1 cellular context compared by ENCODE assay signal in genomic region chr11:121250843-121251242, GRCh38.
A peak's percentile ranks its signal among the peaks of the same experiment; 100 is the strongest.
TF ChIP-seq lines count a peak whose summit lies in the region.

No MANE protein-coding gene starts in this region.

TF ChIP-seq in HepG2, 621 proteins besides CTCF, POLR2A, EP300 and RAD21 (continued from another document):
- TF ChIP-seq RORA (CRISPR knock-in tag; IDR thresholded peaks at IDR 0.05) (no peak), MIER3 (CRISPR knock-in tag; IDR thresholded peaks at IDR 0.05; ENCODE audit: borderline replicate concordance) (no peak), ETV6 (CRISPR knock-in tag; conservative IDR thresholded peaks at IDR 0.05) (no peak), MIXL1 (CRISPR knock-in tag; IDR thresholded peaks at IDR 0.05) (no peak), CREB1 (IDR thresholded peaks at IDR 0.05) (peak; percentile 61), CREB1 (CRISPR knock-in tag; IDR thresholded peaks at IDR 0.05) (no peak), ZXDC (CRISPR knock-in tag; IDR thresholded peaks at IDR 0.05) (no peak), CAMTA2 (CRISPR knock-in tag; IDR thresholded peaks at IDR 0.05; ENCODE audit: borderline replicate concordance) (no peak), ZNF598 (CRISPR knock-in tag; IDR thresholded peaks at IDR 0.05; ENCODE audit: borderline replicate concordance) (no peak), KDM4B (CRISPR knock-in tag; IDR thresholded peaks at IDR 0.05) (no peak), ZNF605 (CRISPR knock-in tag; IDR thresholded peaks at IDR 0.05) (no peak), ZNF143 (CRISPR knock-in tag; IDR thresholded peaks at IDR 0.05) (no peak), ZNF580 (CRISPR knock-in tag; IDR thresholded peaks at IDR 0.05; ENCODE audit: borderline replicate concordance, low read depth) (no peak), ATF7 (IDR thresholded peaks at IDR 0.05) (peak; percentile 73), ATF7 (CRISPR knock-in tag; IDR thresholded peaks at IDR 0.05) (no peak), FOSL2 (CRISPR knock-in tag; IDR thresholded peaks at IDR 0.05) (0 out of 2 replicates have a peak, but pooled peaks have one; percentile 24)
